Comparison of ENCODE assay signal across 7 cellular contexts in genomic region chr4:169410839-169411770, GRCh38.
DNase-seq lines count a peak whose midpoint lies in the region; ATAC-seq, FAIRE-seq and TF ChIP-seq lines count a peak whose summit lies in the region.

No MANE protein-coding gene starts in this region.

- peaks cover 40% of the 10 kb centered on the region for H3K4me1 Mint-ChIP-seq in activated CD4-positive, alpha-beta T cell treated with anti-CD3 and anti-CD28 coated beads, Interleukin-2, amount 10 ng/mL, durations not matched to agents 7 days and 5 days

- no peak overlapping the region for H2AFZ ChIP-seq in fibroblast of lung (ENCODE audit: low read length)

- no peaks in the 10 kb centered on the region for H3K27me3 ChIP-seq in fibroblast of lung (ENCODE audit: control insufficient read depth, insufficient read depth, low read length)

- no peak overlapping the region for H3K4me3 ChIP-seq in fibroblast of lung (replicated peaks in 1 of 4; ENCODE audit: control extremely low read depth in 1 of 4, insufficient read depth in 1 of 4, low read depth in 3 of 4, low read length in 4 of 4)

- DNase-seq in HTR-8/SVneo (ENCODE audit: insufficient read length, low spot score) (peak; percentile 28), fibroblast of lung (ENCODE audit: low read depth in 2 of 2) (peak; percentile 67 to 75), RPMI8226 (no peak)
- peak; percentile 81 for DNase-seq in activated CD4-positive, alpha-beta T cell treated with anti-CD3 and anti-CD28 coated beads, Interleukin-2, amount 10 ng/mL, durations not matched to agents 7 days and 5 days
- peak; percentile 3 for DNase-seq in stimulated activated CD4-positive, alpha-beta T cell treated with anti-CD3 and anti-CD28 coated beads, Interleukin-4, amount 100 ng/mL, for 1 hour

- no peak for TF ChIP-seq CTCF in fibroblast of lung (conservative IDR thresholded peaks at IDR 0.05 in 1 of 2, IDR thresholded peaks at IDR 0.05 in 1 of 2; ENCODE audit: low read depth in 1 of 2, low read length in 2 of 2)

- H3K36me3 Mint-ChIP-seq in activated CD4-positive, alpha-beta T cell treated with anti-CD3 and anti-CD28 coated beads, Interleukin-2, amount 10 ng/mL, durations not matched to agents 7 days and 5 days (ENCODE audit: low read depth), result peaks cover 12% of the 10 kb centered on the region

- no peaks in the 10 kb centered on the region for H4K20me1 ChIP-seq in fibroblast of lung (ENCODE audit: control insufficient read depth, extremely low read depth, insufficient read depth, low read length)

- POLR2A ChIA-PET in activated CD4-positive, alpha-beta T cell treated with anti-CD3 and anti-CD28 coated beads, Interleukin-2, amount 10 ng/mL, durations not matched to agents 7 days and 5 days (lab: Charles Lee), result no interaction called here

- H3K27ac ChIP-seq in fibroblast of lung (ENCODE audit: insufficient read depth, low read length), result no peak overlapping the region

- no peak overlapping the region for H3K9ac ChIP-seq in fibroblast of lung (ENCODE audit: insufficient read depth, low read length)

- CTCF ChIA-PET in activated CD4-positive, alpha-beta T cell treated with anti-CD3 and anti-CD28 coated beads, Interleukin-2, amount 10 ng/mL, durations not matched to agents 7 days and 5 days (lab: Charles Lee), result interaction anchor here (0.7 to 1.0 kb wide), 2 partner anchors 401 to 513 kb away, joined by 3 to 4 read pairs; partner anchors contain the start of gene CBR4

- H3K9me3 ChIP-seq in fibroblast of lung (ENCODE audit: control insufficient read depth, insufficient read depth, low read depth, low read length), result no peaks in the 10 kb centered on the region

- H3K36me3 ChIP-seq in fibroblast of lung (ENCODE audit: control insufficient read depth, insufficient read depth, low read length), result no peaks in the 10 kb centered on the region

- peak; percentile 35 for TF ChIP-seq POLR2A in GM15510 (IDR thresholded peaks at IDR 0.05; ENCODE audit: borderline replicate concordance, extremely low read depth, insufficient read length)

- H3K27ac Mint-ChIP-seq in activated CD4-positive, alpha-beta T cell treated with anti-CD3 and anti-CD28 coated beads, Interleukin-2, amount 10 ng/mL, durations not matched to agents 7 days and 5 days, result peak overlapping the region; percentile 89

- no peaks in the 10 kb centered on the region for H3K79me2 ChIP-seq in fibroblast of lung (ENCODE audit: control insufficient read depth, insufficient read depth, low read length)

- no peaks in the 10 kb centered on the region for H3K27me3 Mint-ChIP-seq in activated CD4-positive, alpha-beta T cell treated with anti-CD3 and anti-CD28 coated beads, Interleukin-2, amount 10 ng/mL, durations not matched to agents 7 days and 5 days

- peak overlapping the region; percentile 38 for H3K4me3 Mint-ChIP-seq in activated CD4-positive, alpha-beta T cell treated with anti-CD3 and anti-CD28 coated beads, Interleukin-2, amount 10 ng/mL, durations not matched to agents 7 days and 5 days

- peak; percentile 99 for ATAC-seq in GM21576 (IDR thresholded peaks at IDR 0.05; ENCODE audit: unreplicated experiment)

- peak; percentile 93 for FAIRE-seq in HTR-8/SVneo (lab: Jason Lieb, UNC)

- H3K9me3 Mint-ChIP-seq in activated CD4-positive, alpha-beta T cell treated with anti-CD3 and anti-CD28 coated beads, Interleukin-2, amount 10 ng/mL, durations not matched to agents 7 days and 5 days, result no peaks in the 10 kb centered on the region

- H3K4me1 ChIP-seq in fibroblast of lung (ENCODE audit: control insufficient read depth, extremely low read depth, insufficient read depth, low read length), result peaks cover 2% of the 10 kb centered on the region

- no peak overlapping the region for H3K4me2 ChIP-seq in fibroblast of lung (ENCODE audit: extremely low read depth, insufficient read depth, low read length)
